Comparison of ENCODE assay signal across 9 cellular contexts in genomic region chrX:104254442-104255115, GRCh38. TPM values are rescaled to one million over a fixed set of nuclear protein-coding genes. Genes with fewer than 3 reads are reported as not detected.
A peak's percentile ranks its signal among the peaks of the same experiment; 100 is the strongest.
DNase-seq lines count a peak whose midpoint lies in the region; ATAC-seq and TF ChIP-seq lines count a peak whose summit lies in the region.
"Had no signal": no experiment of that assay in that cellular context is flagged by ENCODE, and none has a peak within 500 bp of the region (broad histone marks: within the 10 kb centered on the region; RNA-seq: fewer than 3 reads in every experiment).

Gene ESX1, minus strand, starts transcription at chrX:104254933. Its CDS starts 84 bp downstream, at chrX:104254849.

- TF ChIP-seq CTCF in brain (conservative IDR thresholded peaks at IDR 0.05): no peak

- ATAC-seq in esophagus mucosa (no peak), left lobe of liver (no peak)

- H3K4me3 ChIP-seq in ACC112 (ENCODE audit: low read depth, low read length) (peak within 1 kb of the TSS; percentile 62), H7 (ENCODE audit: insufficient read depth, low read depth, low read length) (peak within 1 kb of the TSS; percentile 30)

- peak within 1 kb of the TSS; percentile 78 to 83 (median 81) for H3K4me3 Mint-ChIP-seq in brain

- peaks cover 8% of the 10 kb centered on the region for H3K4me1 Mint-ChIP-seq in brain

- no peaks in the 10 kb centered on the region for H3K36me3 ChIP-seq in ACC112 (ENCODE audit: insufficient read depth, low read length)
- no peaks in the 10 kb centered on the region for H3K36me3 ChIP-seq in H7 (replicated peaks; ENCODE audit: control insufficient read depth, insufficient read depth, low read length)

- peaks cover 0 to 9% (median 0%) of the 10 kb centered on the region in 5 experiments for H3K9me3 Mint-ChIP-seq in brain

- peaks cover 83% of the 10 kb centered on the region for H3K27me3 Mint-ChIP-seq in brain

- H3K79me2 ChIP-seq in ACC112 (ENCODE audit: control insufficient read depth, insufficient read depth, low read length, unreplicated experiment): no peaks in the 10 kb centered on the region

- no peak within 1 kb of the TSS for H2AFZ ChIP-seq in ACC112 (ENCODE audit: low read length, unreplicated experiment)

- H3K27ac Mint-ChIP-seq in brain: no peak within 1 kb of the TSS

- H3K36me3 Mint-ChIP-seq in brain: no peaks in the 10 kb centered on the region

- no peaks in the 10 kb centered on the region for H3K4me1 ChIP-seq in ACC112 (ENCODE audit: control insufficient read depth, insufficient read depth, low read length, unreplicated experiment)

- H3K27me3 ChIP-seq in ACC112 (ENCODE audit: insufficient read depth, low read length): peaks cover 56% of the 10 kb centered on the region
- peaks cover 93% of the 10 kb centered on the region for H3K27me3 ChIP-seq in H7 (ENCODE audit: control insufficient read depth, insufficient read depth, low read length)

- no peak within 1 kb of the TSS for H3K27ac ChIP-seq in ACC112 (ENCODE audit: low read depth, low read length)

- DNase-seq in H7: peak; percentile 69
- peak; percentile 4 for DNase-seq in myocyte (ENCODE audit: low read depth)
- DNase-seq in left lobe of liver (ENCODE audit: low spot score): no peak
- DNase-seq in activated CD8-positive, alpha-beta memory T cell treated with anti-CD3 and anti-CD28 coated beads, Interleukin-2, amount 50 U/mL, for 4 hours: no peak
- no peak for DNase-seq in NCI-H1436 (lab: John Stamatoyannopoulos, UW)

RNA-seq across cellular contexts. Expression of gene ESX1, which starts in this region (rescaled TPM):
- not detected in 2 replicates for total RNA-seq in H7 (2014; rRNA removed; shearing (Covaris generic))
- not detected for polyA plus RNA-seq in brain (ENCODE audit: insufficient read depth, low read depth, low replicate concordance)
- total RNA-seq in myocyte: not detected in 2 replicates
- not detected for polyA plus RNA-seq in myocyte (2012)
- not detected for total RNA-seq in esophagus mucosa
- total RNA-seq in left lobe of liver: not detected
- total RNA-seq: glomerular endothelial cell had no signal

Comparison
In these comparisons a context has a peak if more than half of its experiments do, and no peak if none do; other contexts are left out.
1. Peak in DNase-seq and H3K4me3 ChIP-seq in H7; RNA of the gene not detected or under 1 TPM.
2. Peak in DNase-seq in myocyte; RNA of the gene not detected or under 1 TPM.